1 cellular context compared by ENCODE assay signal in genomic region chr3:186959029-186959624, GRCh38.
TF ChIP-seq lines count a peak whose summit lies in the region.

No MANE protein-coding gene starts in this region.

TF ChIP-seq in K562, 482 proteins besides CTCF, POLR2A, EP300 and RAD21:
- TF ChIP-seq PRDM10 (IDR thresholded peaks at IDR 0.05; ENCODE audit: partially characterized antibody) = no peak
- TF ChIP-seq ZC3H4 (CRISPR knock-in tag; IDR thresholded peaks at IDR 0.05; ENCODE audit: borderline replicate concordance) = no peak
- TF ChIP-seq ZNF316 (IDR thresholded peaks at IDR 0.05) = no peak
